In the genomic region with DNA sequence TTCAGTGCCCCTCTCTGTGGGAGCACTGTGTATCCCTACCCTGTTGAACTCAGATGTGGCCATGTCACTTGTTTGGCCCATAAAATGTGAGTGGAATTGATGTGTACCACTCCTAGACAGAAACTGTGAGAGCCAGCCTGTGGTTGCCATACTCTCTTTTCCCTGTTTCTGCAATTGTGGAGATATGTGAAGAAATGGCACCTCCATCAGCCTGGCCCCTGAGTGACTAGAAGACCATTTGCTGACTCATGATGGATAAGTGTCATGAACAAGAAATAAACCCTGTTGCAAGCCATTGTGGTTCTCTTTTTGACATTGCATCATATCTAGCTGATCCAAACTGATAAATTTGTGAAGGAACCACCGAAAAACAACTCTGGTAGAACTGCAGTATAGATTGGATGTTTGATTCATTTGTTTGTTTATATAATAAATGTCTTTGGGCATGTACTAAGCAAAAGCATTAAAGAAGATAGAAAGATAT, we compare ENCODE assay signal across 1 cellular context.
A peak's percentile ranks its signal among the peaks of the same experiment; 100 is the strongest.
TF ChIP-seq lines count a peak whose summit lies in the region.

No MANE protein-coding gene starts in this region.

TF ChIP-seq in K562, 482 proteins besides CTCF, POLR2A, EP300 and RAD21 (continued from another document and continues in another):
- TF ChIP-seq ZNF280A (IDR thresholded peaks at IDR 0.05; ENCODE audit: low read depth, partially characterized antibody) (no peak), MBD2 (IDR thresholded peaks at IDR 0.05; ENCODE audit: borderline replicate concordance, low read depth) (no peak), SIN3A (IDR thresholded peaks at IDR 0.05; ENCODE audit: borderline replicate concordance in 2 of 2, control insufficient read depth in 1 of 2, low read depth in 2 of 2, low read length in 2 of 2) (no peak), HNRNPH1 (optimal IDR thresholded peaks at IDR 0.05; ENCODE audit: low read depth, low read length) (no peak), CHD2 (IDR thresholded peaks at IDR 0.05; ENCODE audit: low read depth, low read length) (no peak), HIVEP1 (CRISPR knock-in tag; IDR thresholded peaks at IDR 0.05) (no peak), ZNF212 (CRISPR knock-in tag; IDR thresholded peaks at IDR 0.05) (no peak), E2F8 (IDR thresholded peaks at IDR 0.05; ENCODE audit: low read depth, partially characterized antibody) (no peak), ETV5 (CRISPR knock-in tag; IDR thresholded peaks at IDR 0.05; ENCODE audit: low read depth) (no peak), SMARCA4 (IDR thresholded peaks at IDR 0.05) (peak; percentile 88), LEF1 (IDR thresholded peaks at IDR 0.05) (peak; percentile 74; the same call in 1 of the 2 replicates), ZBTB1 (CRISPR knock-in tag; IDR thresholded peaks at IDR 0.05; ENCODE audit: borderline replicate concordance, low read depth) (no peak), CREBBP (IDR thresholded peaks at IDR 0.05; ENCODE audit: low read depth, low read length) (no peak), C11orf30 (IDR thresholded peaks at IDR 0.05; ENCODE audit: low read depth) (peak; percentile 98), CEBPG (CRISPR knock-in tag; IDR thresholded peaks at IDR 0.05) (peak; percentile 98), CEBPG (tag; conservative IDR thresholded peaks at IDR 0.05 in 1 of 2, IDR thresholded peaks at IDR 0.05 in 1 of 2) (peak; percentile 99 to 100), ZNF316 (IDR thresholded peaks at IDR 0.05) (peak; percentile 98), WHSC1 (IDR thresholded peaks at IDR 0.05; ENCODE audit: low read length) (no peak), ZNF764 (CRISPR knock-in tag; IDR thresholded peaks at IDR 0.05; ENCODE audit: low read depth) (no peak), ZNF224 (CRISPR knock-in tag; IDR thresholded peaks at IDR 0.05) (no peak), POLR3G (IDR thresholded peaks at IDR 0.05; ENCODE audit: extremely low read depth, insufficient read length, insufficient replicate concordance) (no peak), SP2 (IDR thresholded peaks at IDR 0.05; ENCODE audit: extremely low read depth, low read depth, low read length, poor library complexity, severe bottlenecking) (no peak), CBX1 (IDR thresholded peaks at IDR 0.05; ENCODE audit: low read depth) (no peak), ZNF696 (CRISPR knock-in tag; conservative IDR thresholded peaks at IDR 0.05) (no peak), GTF2E2 (tag; IDR thresholded peaks at IDR 0.05) (no peak), DMBX1 (CRISPR knock-in tag; IDR thresholded peaks at IDR 0.05; ENCODE audit: borderline replicate concordance) (no peak), MEIS2 (IDR thresholded peaks at IDR 0.05; ENCODE audit: partially characterized antibody) (peak; percentile 92), FOXJ3 (CRISPR knock-in tag; IDR thresholded peaks at IDR 0.05) (no peak), ZNF717 (CRISPR knock-in tag; IDR thresholded peaks at IDR 0.05) (no peak), ZNF197 (CRISPR knock-in tag; IDR thresholded peaks at IDR 0.05; ENCODE audit: low read depth) (no peak)
- TF ChIP-seq, protein P1, sequence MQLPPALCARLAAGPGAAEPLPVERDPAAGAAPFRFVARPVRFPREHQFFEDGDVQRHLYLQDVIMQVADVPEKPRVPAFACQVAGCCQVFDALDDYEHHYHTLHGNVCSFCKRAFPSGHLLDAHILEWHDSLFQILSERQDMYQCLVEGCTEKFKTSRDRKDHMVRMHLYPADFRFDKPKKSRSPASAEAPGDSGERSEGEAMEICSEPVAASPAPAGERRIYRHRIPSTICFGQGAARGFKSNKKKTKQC (CRISPR knock-in tag; IDR thresholded peaks at IDR 0.05) = no peak
- TF ChIP-seq, protein P2, sequence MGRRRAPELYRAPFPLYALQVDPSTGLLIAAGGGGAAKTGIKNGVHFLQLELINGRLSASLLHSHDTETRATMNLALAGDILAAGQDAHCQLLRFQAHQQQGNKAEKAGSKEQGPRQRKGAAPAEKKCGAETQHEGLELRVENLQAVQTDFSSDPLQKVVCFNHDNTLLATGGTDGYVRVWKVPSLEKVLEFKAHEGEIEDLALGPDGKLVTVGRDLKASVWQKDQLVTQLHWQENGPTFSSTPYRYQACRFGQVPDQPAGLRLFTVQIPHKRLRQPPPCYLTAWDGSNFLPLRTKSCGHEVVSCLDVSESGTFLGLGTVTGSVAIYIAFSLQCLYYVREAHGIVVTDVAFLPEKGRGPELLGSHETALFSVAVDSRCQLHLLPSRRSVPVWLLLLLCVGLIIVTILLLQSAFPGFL (CRISPR knock-in tag; IDR thresholded peaks at IDR 0.05) = no peak
- TF ChIP-seq, protein P3, sequence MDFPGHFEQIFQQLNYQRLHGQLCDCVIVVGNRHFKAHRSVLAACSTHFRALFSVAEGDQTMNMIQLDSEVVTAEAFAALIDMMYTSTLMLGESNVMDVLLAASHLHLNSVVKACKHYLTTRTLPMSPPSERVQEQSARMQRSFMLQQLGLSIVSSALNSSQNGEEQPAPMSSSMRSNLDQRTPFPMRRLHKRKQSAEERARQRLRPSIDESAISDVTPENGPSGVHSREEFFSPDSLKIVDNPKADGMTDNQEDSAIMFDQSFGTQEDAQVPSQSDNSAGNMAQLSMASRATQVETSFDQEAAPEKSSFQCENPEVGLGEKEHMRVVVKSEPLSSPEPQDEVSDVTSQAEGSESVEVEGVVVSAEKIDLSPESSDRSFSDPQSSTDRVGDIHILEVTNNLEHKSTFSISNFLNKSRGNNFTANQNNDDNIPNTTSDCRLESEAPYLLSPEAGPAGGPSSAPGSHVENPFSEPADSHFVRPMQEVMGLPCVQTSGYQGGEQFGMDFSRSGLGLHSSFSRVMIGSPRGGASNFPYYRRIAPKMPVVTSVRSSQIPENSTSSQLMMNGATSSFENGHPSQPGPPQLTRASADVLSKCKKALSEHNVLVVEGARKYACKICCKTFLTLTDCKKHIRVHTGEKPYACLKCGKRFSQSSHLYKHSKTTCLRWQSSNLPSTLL (IDR thresholded peaks at IDR 0.05) = no peak
- TF ChIP-seq, protein P4, sequence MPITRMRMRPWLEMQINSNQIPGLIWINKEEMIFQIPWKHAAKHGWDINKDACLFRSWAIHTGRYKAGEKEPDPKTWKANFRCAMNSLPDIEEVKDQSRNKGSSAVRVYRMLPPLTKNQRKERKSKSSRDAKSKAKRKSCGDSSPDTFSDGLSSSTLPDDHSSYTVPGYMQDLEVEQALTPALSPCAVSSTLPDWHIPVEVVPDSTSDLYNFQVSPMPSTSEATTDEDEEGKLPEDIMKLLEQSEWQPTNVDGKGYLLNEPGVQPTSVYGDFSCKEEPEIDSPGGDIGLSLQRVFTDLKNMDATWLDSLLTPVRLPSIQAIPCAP (CRISPR knock-in tag; IDR thresholded peaks at IDR 0.05; ENCODE audit: borderline replicate concordance) = no peak
- TF ChIP-seq, protein P5, sequence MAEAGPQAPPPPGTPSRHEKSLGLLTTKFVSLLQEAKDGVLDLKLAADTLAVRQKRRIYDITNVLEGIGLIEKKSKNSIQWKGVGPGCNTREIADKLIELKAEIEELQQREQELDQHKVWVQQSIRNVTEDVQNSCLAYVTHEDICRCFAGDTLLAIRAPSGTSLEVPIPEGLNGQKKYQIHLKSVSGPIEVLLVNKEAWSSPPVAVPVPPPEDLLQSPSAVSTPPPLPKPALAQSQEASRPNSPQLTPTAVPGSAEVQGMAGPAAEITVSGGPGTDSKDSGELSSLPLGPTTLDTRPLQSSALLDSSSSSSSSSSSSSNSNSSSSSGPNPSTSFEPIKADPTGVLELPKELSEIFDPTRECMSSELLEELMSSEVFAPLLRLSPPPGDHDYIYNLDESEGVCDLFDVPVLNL (CRISPR knock-in tag; IDR thresholded peaks at IDR 0.05; ENCODE audit: low read depth) = no peak
- TF ChIP-seq, protein P6, sequence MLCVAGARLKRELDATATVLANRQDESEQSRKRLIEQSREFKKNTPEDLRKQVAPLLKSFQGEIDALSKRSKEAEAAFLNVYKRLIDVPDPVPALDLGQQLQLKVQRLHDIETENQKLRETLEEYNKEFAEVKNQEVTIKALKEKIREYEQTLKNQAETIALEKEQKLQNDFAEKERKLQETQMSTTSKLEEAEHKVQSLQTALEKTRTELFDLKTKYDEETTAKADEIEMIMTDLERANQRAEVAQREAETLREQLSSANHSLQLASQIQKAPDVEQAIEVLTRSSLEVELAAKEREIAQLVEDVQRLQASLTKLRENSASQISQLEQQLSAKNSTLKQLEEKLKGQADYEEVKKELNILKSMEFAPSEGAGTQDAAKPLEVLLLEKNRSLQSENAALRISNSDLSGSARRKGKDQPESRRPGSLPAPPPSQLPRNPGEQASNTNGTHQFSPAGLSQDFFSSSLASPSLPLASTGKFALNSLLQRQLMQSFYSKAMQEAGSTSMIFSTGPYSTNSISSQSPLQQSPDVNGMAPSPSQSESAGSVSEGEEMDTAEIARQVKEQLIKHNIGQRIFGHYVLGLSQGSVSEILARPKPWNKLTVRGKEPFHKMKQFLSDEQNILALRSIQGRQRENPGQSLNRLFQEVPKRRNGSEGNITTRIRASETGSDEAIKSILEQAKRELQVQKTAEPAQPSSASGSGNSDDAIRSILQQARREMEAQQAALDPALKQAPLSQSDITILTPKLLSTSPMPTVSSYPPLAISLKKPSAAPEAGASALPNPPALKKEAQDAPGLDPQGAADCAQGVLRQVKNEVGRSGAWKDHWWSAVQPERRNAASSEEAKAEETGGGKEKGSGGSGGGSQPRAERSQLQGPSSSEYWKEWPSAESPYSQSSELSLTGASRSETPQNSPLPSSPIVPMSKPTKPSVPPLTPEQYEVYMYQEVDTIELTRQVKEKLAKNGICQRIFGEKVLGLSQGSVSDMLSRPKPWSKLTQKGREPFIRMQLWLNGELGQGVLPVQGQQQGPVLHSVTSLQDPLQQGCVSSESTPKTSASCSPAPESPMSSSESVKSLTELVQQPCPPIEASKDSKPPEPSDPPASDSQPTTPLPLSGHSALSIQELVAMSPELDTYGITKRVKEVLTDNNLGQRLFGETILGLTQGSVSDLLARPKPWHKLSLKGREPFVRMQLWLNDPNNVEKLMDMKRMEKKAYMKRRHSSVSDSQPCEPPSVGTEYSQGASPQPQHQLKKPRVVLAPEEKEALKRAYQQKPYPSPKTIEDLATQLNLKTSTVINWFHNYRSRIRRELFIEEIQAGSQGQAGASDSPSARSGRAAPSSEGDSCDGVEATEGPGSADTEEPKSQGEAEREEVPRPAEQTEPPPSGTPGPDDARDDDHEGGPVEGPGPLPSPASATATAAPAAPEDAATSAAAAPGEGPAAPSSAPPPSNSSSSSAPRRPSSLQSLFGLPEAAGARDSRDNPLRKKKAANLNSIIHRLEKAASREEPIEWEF (CRISPR knock-in tag; IDR thresholded peaks at IDR 0.05) = no peak
- TF ChIP-seq, protein P7, sequence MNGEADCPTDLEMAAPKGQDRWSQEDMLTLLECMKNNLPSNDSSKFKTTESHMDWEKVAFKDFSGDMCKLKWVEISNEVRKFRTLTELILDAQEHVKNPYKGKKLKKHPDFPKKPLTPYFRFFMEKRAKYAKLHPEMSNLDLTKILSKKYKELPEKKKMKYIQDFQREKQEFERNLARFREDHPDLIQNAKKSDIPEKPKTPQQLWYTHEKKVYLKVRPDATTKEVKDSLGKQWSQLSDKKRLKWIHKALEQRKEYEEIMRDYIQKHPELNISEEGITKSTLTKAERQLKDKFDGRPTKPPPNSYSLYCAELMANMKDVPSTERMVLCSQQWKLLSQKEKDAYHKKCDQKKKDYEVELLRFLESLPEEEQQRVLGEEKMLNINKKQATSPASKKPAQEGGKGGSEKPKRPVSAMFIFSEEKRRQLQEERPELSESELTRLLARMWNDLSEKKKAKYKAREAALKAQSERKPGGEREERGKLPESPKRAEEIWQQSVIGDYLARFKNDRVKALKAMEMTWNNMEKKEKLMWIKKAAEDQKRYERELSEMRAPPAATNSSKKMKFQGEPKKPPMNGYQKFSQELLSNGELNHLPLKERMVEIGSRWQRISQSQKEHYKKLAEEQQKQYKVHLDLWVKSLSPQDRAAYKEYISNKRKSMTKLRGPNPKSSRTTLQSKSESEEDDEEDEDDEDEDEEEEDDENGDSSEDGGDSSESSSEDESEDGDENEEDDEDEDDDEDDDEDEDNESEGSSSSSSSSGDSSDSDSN (IDR thresholded peaks at IDR 0.05; ENCODE audit: borderline replicate concordance in 1 of 2, low read depth in 2 of 2, low read length in 2 of 2) = no peak
